In genomic region chr1:228142616-228143203, GRCh38 we compare ENCODE assay signal across 11 cellular contexts. TPM values are rescaled to one million over a fixed set of nuclear protein-coding genes. Genes with fewer than 3 reads are reported as not detected.
DNase-seq lines count a peak whose midpoint lies in the region; ATAC-seq and TF ChIP-seq lines count a peak whose summit lies in the region.
"Had no signal": no experiment of that assay in that cellular context is flagged by ENCODE, and none has a peak within 500 bp of the region (broad histone marks: within the 10 kb centered on the region; RNA-seq: fewer than 3 reads in every experiment).

No MANE protein-coding gene starts in this region.

- peaks cover 17 to 43% of the 10 kb centered on the region in 2 donors for H3K36me3 Mint-ChIP-seq in CD14-positive monocyte
- no peaks in the 10 kb centered on the region for H3K36me3 Mint-ChIP-seq in progenitor cell of endocrine pancreas (ENCODE audit: insufficient read depth)

- H3K9me3 Mint-ChIP-seq in CD14-positive monocyte (no peaks in the 10 kb centered on the region), progenitor cell of endocrine pancreas (ENCODE audit: low read depth) (no peaks in the 10 kb centered on the region)

- H3K4me3 Mint-ChIP-seq in CD14-positive monocyte (no peak overlapping the region), progenitor cell of endocrine pancreas (ENCODE audit: low read depth) (peak overlapping the region; percentile 21)

- peak overlapping the region; percentile 79 to 96 for H3K4me3 ChIP-seq in duodenal mucosa (ENCODE audit: low read depth in 1 of 2, low read length in 2 of 2)

- H3K27me3 ChIP-seq in duodenal mucosa (ENCODE audit: control insufficient read depth in 1 of 2, insufficient read depth in 2 of 2, low read length in 2 of 2) = no peaks in the 10 kb centered on the region

- ATAC-seq in HG03439 (IDR thresholded peaks at IDR 0.05; ENCODE audit: unreplicated experiment) = no peak

- H3K27ac ChIP-seq in duodenal mucosa (ENCODE audit: low read depth, low read length) = no peak overlapping the region

- no peak for DNase-seq in CD14-positive monocyte (ENCODE audit: low spot score)
- peak; percentile 31 for DNase-seq in LHCN-M2 (ENCODE audit: low read depth)
- no peak for DNase-seq in progenitor cell of endocrine pancreas (ENCODE audit: low spot score, unreplicated experiment)
- no peak for DNase-seq in 8988T
- no peak for DNase-seq in HuH-7 (ENCODE audit: low spot score)
- DNase-seq in T1000 (lab: John Stamatoyannopoulos, UW) = no peak
- DNase-seq: hippocampal formation; NCI-H1930; stimulated activated CD8-positive, alpha-beta memory T cell treated with anti-CD3 and anti-CD28 coated beads, Interleukin-4, amount 100 ng/mL, for 48 hours had no signal

- H3K27ac Mint-ChIP-seq in CD14-positive monocyte = peak overlapping the region in 6 of 7 donors; percentile 22 to 79 (median 55)
- H3K27ac Mint-ChIP-seq in progenitor cell of endocrine pancreas = no peak overlapping the region

- H3K9ac ChIP-seq in duodenal mucosa (ENCODE audit: low read depth in 1 of 2, low read length in 2 of 2) = peak overlapping the region in 1 of 2 donors; percentile 97

- H3K36me3 ChIP-seq in duodenal mucosa (ENCODE audit: control insufficient read depth in 1 of 2, insufficient read depth in 2 of 2, low read length in 2 of 2) = peaks cover 8 to 29% of the 10 kb centered on the region in 2 donors

- no peaks in the 10 kb centered on the region for H3K9me3 ChIP-seq in duodenal mucosa (ENCODE audit: control insufficient read depth in 1 of 2, low read length in 2 of 2)

- H3K27me3 Mint-ChIP-seq in CD14-positive monocyte (ENCODE audit: low read depth in 3 of 3) (peaks cover 0 to 5% (median 0%) of the 10 kb centered on the region in 3 donors), progenitor cell of endocrine pancreas (peaks cover under 1% of the 10 kb centered on the region)

- TF ChIP-seq CTCF in CD14-positive monocyte (IDR thresholded peaks at IDR 0.05) = no peak
- TF ChIP-seq CTCF in progenitor cell of endocrine pancreas (IDR thresholded peaks at IDR 0.05; ENCODE audit: unreplicated experiment) = no peak

- intact Hi-C loops in CD14-positive monocyte (cut with micrococcal nuclease) = loop anchor here in 1 of 2 donors (5.0 kb wide), 1 partner anchor 35 kb away; the partner anchor contains the start of gene MRPL55

- H3K4me1 ChIP-seq in duodenal mucosa (ENCODE audit: control insufficient read depth in 1 of 2, insufficient read depth in 2 of 2, low read length in 2 of 2) = peaks cover 36 to 37% of the 10 kb centered on the region in 2 donors

- H3K4me1 Mint-ChIP-seq in CD14-positive monocyte (peaks cover 41% of the 10 kb centered on the region), progenitor cell of endocrine pancreas (ENCODE audit: low read depth) (peaks cover 5% of the 10 kb centered on the region)

RNA-seq across cellular contexts. Expression of gene GUK1, which starts 2.6 kb away (rescaled TPM):
- polyA plus RNA-seq in CD14-positive monocyte = 100 to 1,000 TPM; 262 to 316 TPM
- total RNA-seq in LHCN-M2 (2014; rRNA removed) (376 and 378 TPM in 2 replicates), progenitor cell of endocrine pancreas (96.3 and 101 TPM in 2 replicates)
- polyA plus RNA-seq in LHCN-M2 (2012) = 435 TPM

RNA-seq across cellular contexts. Expression of gene GJC2, which starts 7.0 kb away (rescaled TPM):
- not detected for polyA plus RNA-seq in CD14-positive monocyte
- 0.63 and 0.77 TPM in 2 replicates for total RNA-seq in LHCN-M2 (2014; rRNA removed)
- 0.70 TPM for polyA plus RNA-seq in LHCN-M2 (2012)
- 1.7 and 2.1 TPM in 2 replicates for total RNA-seq in progenitor cell of endocrine pancreas

RNA-seq across cellular contexts. Expression of gene IBA57, which starts 22.9 kb away (rescaled TPM):
- polyA plus RNA-seq in CD14-positive monocyte = 1 to 10 TPM; 1.6 to 2.1 TPM
- total RNA-seq in LHCN-M2 (2014; rRNA removed) (2.6 and 5.1 TPM in 2 replicates), progenitor cell of endocrine pancreas (9.7 and 11.2 TPM in 2 replicates)
- polyA plus RNA-seq in LHCN-M2 (2012) = 2.0 TPM

RNA-seq across cellular contexts. Expression of gene MRPL55, which starts 33.6 kb away (rescaled TPM):
- polyA plus RNA-seq in CD14-positive monocyte = 100 to 1,000 TPM in 1 of 2 donors, 10 to 100 TPM in 1; 99.8 to 104 TPM
- total RNA-seq in LHCN-M2 (2014; rRNA removed) (55.0 and 78.6 TPM in 2 replicates), progenitor cell of endocrine pancreas (50.3 and 52.3 TPM in 2 replicates)
- 86.5 TPM for polyA plus RNA-seq in LHCN-M2 (2012)

RNA-seq across cellular contexts. Expression of gene C1orf35, which starts 39.6 kb away (rescaled TPM):
- polyA plus RNA-seq in CD14-positive monocyte = 10 to 100 TPM in 1 of 2 donors, 1 to 10 TPM in 1; 6.9 to 10.6 TPM
- 16.3 and 18.5 TPM in 2 replicates for total RNA-seq in LHCN-M2 (2014; rRNA removed)
- 18.0 TPM for polyA plus RNA-seq in LHCN-M2 (2012)
- total RNA-seq in progenitor cell of endocrine pancreas = 20.2 and 22.4 TPM in 2 replicates
